35 cellular contexts compared by ENCODE assay signal in the genomic region with DNA sequence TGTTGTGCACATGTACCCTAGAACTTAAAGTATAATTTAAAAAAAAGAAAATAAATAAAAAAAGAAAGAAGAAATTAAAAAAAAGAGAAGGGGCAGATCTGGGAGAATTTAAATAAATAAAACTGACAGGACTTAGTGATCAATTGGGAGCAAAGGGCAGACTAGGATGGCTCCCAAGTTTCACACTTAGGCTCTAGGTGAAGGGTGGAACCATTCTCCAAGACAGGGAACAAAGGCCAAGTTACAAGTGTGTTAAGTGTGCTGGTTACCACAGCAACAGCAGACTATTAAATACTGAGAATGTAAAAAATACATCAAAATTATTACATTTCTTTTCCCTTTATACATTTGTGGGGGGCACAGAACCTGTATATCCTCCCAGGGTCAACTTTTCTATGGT. TPM values are rescaled to one million over a fixed set of nuclear protein-coding genes. Genes with fewer than 3 reads are reported as not detected.
"Had no signal": no experiment of that assay in that cellular context is flagged by ENCODE, and none has a peak within 500 bp of the region (broad histone marks: within the 10 kb centered on the region; RNA-seq: fewer than 3 reads in every experiment).

No MANE protein-coding gene starts in this region.

- ATAC-seq: gastroesophageal sphincter; heart right ventricle; left ventricle myocardium superior; lower lobe of right lung; natural killer cell; pancreas; right lobe of liver; stimulated activated effector memory CD8-positive, alpha-beta T cell treated with anti-CD3 and anti-CD28 coated beads, Interleukin-12 subunit alpha, Interleukin-12 subunit beta, amount 100 ng/mL, for 72 hours had no signal

- H3K9me3 ChIP-seq: esophagus muscularis mucosa, gastroesophageal sphincter, lower lobe of right lung, pancreas, right lobe of liver, stomach, thyroid gland, vagina had no signal

- H3K4me3 ChIP-seq: coronary artery, esophagus muscularis mucosa, gastroesophageal sphincter, heart right ventricle, lower lobe of right lung, pancreas, right lobe of liver, stomach, thyroid gland, vagina had no signal

- H3K27me3 ChIP-seq: esophagus muscularis mucosa, foreskin keratinocyte, gastroesophageal sphincter, heart right ventricle, pancreas, right lobe of liver, stomach, thyroid gland, vagina had no signal

- H3K36me3 ChIP-seq: thyroid gland had no signal

- H3K4me1 ChIP-seq: foreskin keratinocyte, lower lobe of right lung, pancreas, right lobe of liver, thyroid gland had no signal

- H3K27ac ChIP-seq: coronary artery, esophagus muscularis mucosa, foreskin keratinocyte, gastroesophageal sphincter, heart right ventricle, lower lobe of right lung, pancreas, right lobe of liver, stomach, thyroid gland, vagina had no signal

- DNase-seq: dermis blood vessel endothelial cell; effector memory CD4-positive, alpha-beta T cell; foreskin keratinocyte; glutamatergic neuron; heart right ventricle; hypothalamus; immature natural killer cell; islet precursor cell; kidney glomerular epithelial cell; left ventricle myocardium superior; lower lobe of right lung; natural killer cell; occipital lobe; pancreas; right lobe of liver; stimulated activated CD4-positive, alpha-beta T cell treated with anti-CD3 and anti-CD28 coated beads, Interleukin-2, amount 100 ng/mL, for 24 hours; stimulated activated CD4-positive, alpha-beta T cell treated with anti-CD3 and anti-CD28 coated beads, Interleukin-4, amount 100 ng/mL, for 24 hours; stimulated activated naive CD4-positive, alpha-beta T cell treated with Interleukin-2 at 50 U/mL for 16 hours; stomach; thyroid gland; trophoblast cell had no signal

RNA-seq across cellular contexts. Expression of a gene that starts 36.4 kb away (rescaled TPM):
- total RNA-seq: dermis blood vessel endothelial cell, endothelial cell of umbilical vein, epithelial cell of proximal tubule, esophagus muscularis mucosa, fibroblast of lung, foreskin keratinocyte, gastroesophageal sphincter, left ventricle myocardium superior, lower lobe of right lung, mesenteric fat pad, natural killer cell, occipital lobe, pancreas, posterior vena cava, right lobe of liver, stomach, subcutaneous adipose tissue, temporal lobe, thyroid gland, ureter, vagina had no signal
- polyA plus RNA-seq: fibroblast of lung, foreskin keratinocyte, heart right ventricle, immature natural killer cell, neural cell, stomach had no signal
